ENCODE assay signal across 29 cellular contexts in the genomic region with DNA sequence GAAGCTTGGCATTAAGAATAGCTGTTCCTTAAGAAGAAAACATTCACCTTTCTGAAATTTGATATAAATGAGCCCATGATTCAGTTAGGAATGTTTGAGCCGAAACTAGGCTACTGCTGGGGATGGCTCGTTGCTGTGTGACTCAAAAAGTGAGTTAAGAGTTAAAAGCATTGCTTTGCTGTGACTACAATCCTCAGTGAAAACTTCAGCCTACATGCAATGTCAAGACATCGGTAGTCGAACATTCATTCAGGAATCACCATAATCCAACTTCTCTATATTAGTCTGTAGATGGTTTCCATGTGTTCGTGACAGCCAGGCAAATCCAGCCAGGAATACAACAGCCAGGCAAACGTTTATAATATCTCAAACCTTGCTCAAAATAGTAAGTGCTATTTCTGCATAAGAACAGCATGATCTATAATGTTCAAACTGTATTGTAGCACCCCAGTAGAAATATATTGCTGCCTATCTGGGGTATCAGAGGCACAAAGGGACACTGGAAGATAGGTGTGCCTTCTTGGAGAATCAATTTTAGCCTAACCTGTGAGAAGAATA.
"Had no signal": no experiment of that assay in that cellular context is flagged by ENCODE, and none has a peak within 500 bp of the region (broad histone marks: within the 10 kb centered on the region; RNA-seq: fewer than 3 reads in every experiment).

No MANE protein-coding gene starts in this region.

- DNase-seq: activated CD4-positive, alpha-beta memory T cell treated with anti-CD3 and anti-CD28 coated beads for 36 hours; activated CD4-positive, alpha-beta T cell treated with anti-CD3 and anti-CD28 coated beads for 48 hours; activated CD8-positive, alpha-beta memory T cell treated with anti-CD3 and anti-CD28 coated beads, Interleukin-2, amount 50 U/mL, for 4 hours; activated gamma-delta T cell; activated naive CD4-positive, alpha-beta T cell treated with anti-CD3 and anti-CD28 coated beads, Interleukin-2, amount 10 ng/mL, durations not matched to agents 7 days and 5 days; activated naive CD8-positive, alpha-beta T cell treated with anti-CD3 and anti-CD28 coated beads, Interleukin-2, amount 10 ng/mL, durations not matched to agents 7 days and 5 days; activated T-cell treated with anti-CD3 and anti-CD28 coated beads, Interleukin-2, amount 50 U/mL, for 1 hour; dermis blood vessel endothelial cell; effector CD4-positive, alpha-beta T cell; esophagus squamous epithelium; glutamatergic neuron; immature natural killer cell; midbrain; naive thymus-derived CD4-positive, alpha-beta T cell; ovary; sigmoid colon; small intestine; stimulated activated CD4-positive, alpha-beta T cell treated with anti-CD3 and anti-CD28 coated beads, Interleukin-1b, Interleukin-23, amount 100 ng/mL, for 48 hours; stimulated activated CD4-positive, alpha-beta T cell treated with anti-CD3 and anti-CD28 coated beads, Interleukin-4, amount 100 ng/mL, for 4 hours; stimulated activated CD8-positive, alpha-beta memory T cell treated with anti-CD3 and anti-CD28 coated beads, Interleukin-4, amount 100 ng/mL, for 48 hours; stimulated activated naive CD8-positive, alpha-beta T cell treated with anti-CD3 and anti-CD28 coated beads, Interleukin-15, amount 100 ng/mL, for 72 hours; substantia nigra; SW 1271; T1000; thyroid gland; upper lobe of right lung; WERI-Rb-1 had no signal

- ATAC-seq: activated CD4-positive, CD25-positive, alpha-beta regulatory T cell treated with anti-CD3 and anti-CD28 coated beads, Interleukin-2, amount 50 U/mL, for 24 hours; naive thymus-derived CD4-positive, alpha-beta T cell; stimulated activated memory B cell treated with anti-CD40 and anti-IgM and Interleukin-4, amounts not matched to agents 10 μg/mL and 1 μg/mL and 100 μg/mL, for 72 hours; stimulated activated naive CD8-positive, alpha-beta T cell treated with anti-CD3 and anti-CD28 coated beads, Interleukin-15, amount 100 ng/mL, for 72 hours; upper lobe of right lung had no signal
